In the genomic region with DNA sequence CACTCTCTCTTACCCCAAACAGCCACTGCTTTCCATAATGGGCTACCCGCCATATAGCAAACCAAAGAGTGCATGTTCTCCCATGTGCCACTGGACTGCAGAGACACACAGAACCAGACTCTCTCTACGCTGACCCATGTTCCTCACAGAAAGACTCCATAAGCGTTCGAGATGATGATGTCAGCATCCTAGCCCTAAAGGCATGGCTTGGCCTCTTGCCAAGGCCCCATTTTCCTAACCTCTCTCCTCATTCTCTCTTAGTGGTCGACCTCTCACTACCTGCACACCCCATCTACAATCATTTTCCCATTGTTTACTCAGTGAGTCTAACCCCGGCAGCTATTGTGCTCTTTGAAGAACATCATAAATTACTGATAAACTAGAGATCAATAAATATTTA, we compare ENCODE assay signal across 20 cellular contexts. TPM values are rescaled to one million over a fixed set of nuclear protein-coding genes. Genes with fewer than 3 reads are reported as not detected.
DNase-seq lines count a peak whose midpoint lies in the region; ATAC-seq and TF ChIP-seq lines count a peak whose summit lies in the region.
"Had no signal": no experiment of that assay in that cellular context is flagged by ENCODE, and none has a peak within 500 bp of the region (broad histone marks: within the 10 kb centered on the region; RNA-seq: fewer than 3 reads in every experiment).

No MANE protein-coding gene starts in this region.

- intact Hi-C loops in natural killer cell (cut with micrococcal nuclease) (no loop called here), psoas muscle (cut with DNase I) (loop anchor here in 1 of 2 donors (5.0 kb wide), 1 partner anchor 113 kb away; a partner anchor contains a TSS)

- no peaks in the 10 kb centered on the region for H3K36me3 Mint-ChIP-seq in glutamatergic neuron (ENCODE audit: unreplicated experiment)
- H3K36me3 Mint-ChIP-seq in natural killer cell: peaks cover 6% of the 10 kb centered on the region

- 76 to 83% (median 78%) methylated on average over 6 of the region's 6 CpGs for WGBS in psoas muscle, 3 donors

- H3K27ac Mint-ChIP-seq in glutamatergic neuron (ENCODE audit: unreplicated experiment) (peak overlapping the region; percentile 15), natural killer cell (no peak overlapping the region)
- H3K27ac Mint-ChIP-seq: progenitor cell of endocrine pancreas had no signal

- H3K4me3 Mint-ChIP-seq in glutamatergic neuron (ENCODE audit: unreplicated experiment) (no peak overlapping the region), natural killer cell (no peak overlapping the region)

- no peak overlapping the region for H3K4me3 ChIP-seq in psoas muscle
- H3K4me3 ChIP-seq: heart right ventricle, lower lobe of right lung, Peyer's patch had no signal

- H3K4me1 Mint-ChIP-seq in glutamatergic neuron (ENCODE audit: low read depth, unreplicated experiment) (peaks cover 17% of the 10 kb centered on the region), natural killer cell (peaks cover 32 to 58% of the 10 kb centered on the region in 2 donors)

- H3K4me1 ChIP-seq in psoas muscle: peaks cover 40% of the 10 kb centered on the region

- H3K36me3 ChIP-seq in psoas muscle (ENCODE audit: insufficient read depth in 1 of 2, low read depth in 1 of 2): peaks cover 3 to 39% of the 10 kb centered on the region in 2 donors

- H3K27me3 Mint-ChIP-seq in glutamatergic neuron (ENCODE audit: unreplicated experiment): peaks cover 2% of the 10 kb centered on the region
- no peaks in the 10 kb centered on the region for H3K27me3 Mint-ChIP-seq in natural killer cell (ENCODE audit: low read depth in 2 of 2)
- H3K27me3 Mint-ChIP-seq: progenitor cell of endocrine pancreas had no signal

- no peak overlapping the region for H3K27ac ChIP-seq in psoas muscle
- H3K27ac ChIP-seq: heart right ventricle, lower lobe of right lung, Peyer's patch had no signal

- no peak for ATAC-seq in natural killer cell
- no peak for ATAC-seq in psoas muscle
- ATAC-seq: heart right ventricle, lower lobe of right lung had no signal

- H3K9me3 ChIP-seq in psoas muscle: no peaks in the 10 kb centered on the region
- H3K9me3 ChIP-seq: heart right ventricle, lower lobe of right lung, Peyer's patch had no signal

- DNase-seq in NCI-H1105 treated with DMSO at 0.1 percent for 48 hours (lab: John Stamatoyannopoulos, UW) (peak; percentile 8), NCI-H1105 (lab: John Stamatoyannopoulos, UW) (no peak), DMS79 treated with DMSO at 0.1 percent for 48 hours (lab: John Stamatoyannopoulos, UW) (peak; percentile 85), NCI-H345 (lab: John Stamatoyannopoulos, UW) (peak; percentile 9), glutamatergic neuron (peak; percentile 27), natural killer cell (no peak), cerebellum (ENCODE audit: low spot score) (no peak), psoas muscle (no peak)
- DNase-seq: activated CD4-positive, alpha-beta T cell treated with anti-CD3 and anti-CD28 coated beads, Interleukin-2, amount 50 U/mL, for 4 hours; activated T-cell treated with anti-CD3 and anti-CD28 coated beads, Interleukin-2, amount 50 U/mL, for 1 hour; C1 segment of cervical spinal cord; effector CD8-positive, alpha-beta T cell; heart right ventricle; lower lobe of right lung; NCI-H1694 treated with DMSO at 0.1 percent for 48 hours; NCI-H526 treated with DMSO at 0.1 percent for 48 hours; Peyer's patch; small intestine had no signal

- H3K9me3 Mint-ChIP-seq in glutamatergic neuron (ENCODE audit: unreplicated experiment) (peaks cover 6% of the 10 kb centered on the region), natural killer cell (no peaks in the 10 kb centered on the region)

- no peaks in the 10 kb centered on the region for H3K27me3 ChIP-seq in psoas muscle (ENCODE audit: insufficient read depth in 3 of 3, low read length in 2 of 3)
- H3K27me3 ChIP-seq: heart right ventricle, Peyer's patch had no signal

- TF ChIP-seq CTCF in glutamatergic neuron (IDR thresholded peaks at IDR 0.05; ENCODE audit: partially characterized antibody, unreplicated experiment): no peak
- no peak for TF ChIP-seq CTCF in natural killer cell (IDR thresholded peaks at IDR 0.05)
- TF ChIP-seq CTCF in psoas muscle (IDR thresholded peaks at IDR 0.05): no peak

RNA-seq across cellular contexts. Expression of a gene that starts 4.9 kb away (rescaled TPM):
- total RNA-seq in glutamatergic neuron (ENCODE audit: unreplicated experiment) (221 TPM), natural killer cell (10 to 100 TPM; 51.8 to 75.4 (median 60.2) TPM), cerebellum (83.9 TPM), psoas muscle (100 to 1,000 TPM; 223 to 309 (median 252) TPM)
- polyA plus RNA-seq in psoas muscle: 100 to 1,000 TPM; 224 to 350 (median 264) TPM

RNA-seq across cellular contexts. Expression of a gene that starts 11.1 kb away (rescaled TPM):
- total RNA-seq in glutamatergic neuron (ENCODE audit: unreplicated experiment): not detected
- not detected for total RNA-seq in natural killer cell
- total RNA-seq in cerebellum: 0.45 TPM
- total RNA-seq in psoas muscle: 1 to 10 TPM in 2 of 4 donors, under 1 TPM in 2; 0.24 to 5.6 (median 1.6) TPM
- polyA plus RNA-seq in psoas muscle: 1 to 10 TPM in 2 of 3 donors, under 1 TPM in 1; 0.61 to 7.2 (median 2.2) TPM
- total RNA-seq: LHCN-M2, lower lobe of right lung, progenitor cell of endocrine pancreas had no signal

RNA-seq across cellular contexts. Expression of a gene that starts 51.7 kb away (rescaled TPM):
- total RNA-seq in glutamatergic neuron (ENCODE audit: unreplicated experiment) (0.32 TPM), natural killer cell (under 1 TPM in 2 of 3 donors, not detected in 1; 0.28 to 0.32 TPM), cerebellum (2.8 TPM), psoas muscle (under 1 TPM in 2 of 4 donors, not detected in 2; 0.18 to 0.32 TPM)
- polyA plus RNA-seq in psoas muscle: under 1 TPM; 0.12 to 0.27 (median 0.18) TPM

Comparison
In these comparisons a context has a peak if more than half of its experiments do, and no peak if none do; other contexts are left out.
1. DNase-seq: peak in NCI-H1105 treated with DMSO at 0.1 percent for 48 hours (single experiment), DMS79 treated with DMSO at 0.1 percent for 48 hours (single experiment), NCI-H345 (single experiment) and glutamatergic neuron (single experiment); none in NCI-H1105 (single experiment), natural killer cell (single experiment), cerebellum (single experiment) and psoas muscle (0 of 2).